Comparison of ENCODE assay signal across 13 cellular contexts in genomic region chr7:34138483-34138882, GRCh38.
DNase-seq lines count a peak whose midpoint lies in the region; ATAC-seq and TF ChIP-seq lines count a peak whose summit lies in the region.
"Had no signal": no experiment of that assay in that cellular context is flagged by ENCODE, and none has a peak within 500 bp of the region (broad histone marks: within the 10 kb centered on the region; RNA-seq: fewer than 3 reads in every experiment).

No MANE protein-coding gene starts in this region.

- H3K27me3 ChIP-seq in cardiac muscle cell (no peaks in the 10 kb centered on the region), testis (no peaks in the 10 kb centered on the region)

- intact Hi-C loops in left ventricle myocardium superior (cut with micrococcal nuclease), result no loop called here
- intact Hi-C loops in testis (cut with DNase I; ENCODE audit: low total_unique reads), result no loop called here

- WGBS in testis, 2 donors, result 88 to 91% methylated on average over 2 of the region's 2 CpGs

- TF ChIP-seq CTCF in cardiac muscle cell (IDR thresholded peaks at IDR 0.05; ENCODE audit: low read depth, low read length) (no peak), testis (IDR thresholded peaks at IDR 0.05) (no peak)

- H3K4me3 ChIP-seq in cardiac muscle cell (no peak overlapping the region), testis (no peak overlapping the region)
- H3K4me3 ChIP-seq: PC-9 had no signal

- H3K27ac ChIP-seq in cardiac muscle cell (peak overlapping the region; percentile 3), testis (no peak overlapping the region)
- H3K27ac ChIP-seq: PC-9 had no signal

- no peak for DNase-seq in cardiac muscle cell (ENCODE audit: low read depth in 1 of 2, low spot score in 1 of 2)
- DNase-seq in left ventricle myocardium superior, result no peak
- DNase-seq in NCI-H2029 treated with DMSO at 0.1 percent for 48 hours (lab: John Stamatoyannopoulos, UW), result peak; percentile 96
- DNase-seq in NCI-H774 (lab: John Stamatoyannopoulos, UW), result peak; percentile 10
- DNase-seq in myocyte (ENCODE audit: low read depth), result peak; percentile 56
- no peak for DNase-seq in SW 1271 (lab: John Stamatoyannopoulos, UW)
- no peak for DNase-seq in DMS79 treated with DMSO at 0.1 percent for 48 hours (lab: John Stamatoyannopoulos, UW)
- no peak for DNase-seq in testis
- DNase-seq: CD4-positive, alpha-beta memory T cell; KBM-7; NCI-H187; NCI-H446; PC-9 had no signal

- H3K9me3 ChIP-seq in cardiac muscle cell (ENCODE audit: low read depth) (no peaks in the 10 kb centered on the region), testis (no peaks in the 10 kb centered on the region)

- TF ChIP-seq POLR2A in testis (IDR thresholded peaks at IDR 0.05), result no peak

- peaks cover 15% of the 10 kb centered on the region for H3K4me1 ChIP-seq in cardiac muscle cell (ENCODE audit: low read depth)
- H3K4me1 ChIP-seq in testis, result no peaks in the 10 kb centered on the region

- H3K36me3 ChIP-seq in cardiac muscle cell (no peaks in the 10 kb centered on the region), testis (ENCODE audit: low read depth, missing control alignments) (no peaks in the 10 kb centered on the region)

- no peak for ATAC-seq in left ventricle myocardium superior

Comparison
In these comparisons a context has a peak if more than half of its experiments do, and no peak if none do; other contexts are left out.
1. DNase-seq: peak in NCI-H2029 treated with DMSO at 0.1 percent for 48 hours (single experiment), NCI-H774 (single experiment) and myocyte (single experiment); none in cardiac muscle cell (0 of 2), left ventricle myocardium superior (single experiment), SW 1271 (0 of 2), DMS79 treated with DMSO at 0.1 percent for 48 hours (single experiment) and testis (single experiment).